ENCODE assay signal across 20 cellular contexts in genomic region chr17:58641937-58642336, GRCh38. TPM values are rescaled to one million over a fixed set of nuclear protein-coding genes. Genes with fewer than 3 reads are reported as not detected.
"Had no signal": no experiment of that assay in that cellular context is flagged by ENCODE, and none has a peak within 500 bp of the region (broad histone marks: within the 10 kb centered on the region; RNA-seq: fewer than 3 reads in every experiment).

No MANE protein-coding gene starts in this region.

- DNase-seq: activated CD4-positive, alpha-beta T cell treated with anti-CD3 and anti-CD28 coated beads for 4 hours; activated naive CD4-positive, alpha-beta T cell treated with anti-CD3 and anti-CD28 coated beads, Interleukin-2, amount 50 U/mL, for 16 hours; activated T-cell treated with anti-CD3 and anti-CD28 coated beads, Interleukin-2, amount 50 U/mL, for 1 hour; adrenal gland; cerebellar nuclear complex; esophagus squamous epithelium; heart left ventricle; kidney; pancreas; stimulated activated CD4-positive, alpha-beta T cell treated with anti-CD3 and anti-CD28 coated beads, Interleukin-15, amount 100 ng/mL, for 24 hours; stimulated activated CD4-positive, alpha-beta T cell treated with anti-CD3 and anti-CD28 coated beads, Interleukin-4, amount 100 ng/mL, for 24 hours; stimulated activated naive CD8-positive, alpha-beta T cell treated with anti-CD3 and anti-CD28 coated beads, Interleukin-15, amount 100 ng/mL, for 72 hours; T-helper 1 cell; testis; upper lobe of right lung had no signal

- H3K27ac ChIP-seq: adrenal gland, esophagus squamous epithelium, foreskin keratinocyte, heart left ventricle, neural progenitor cell, pancreas, testis, upper lobe of right lung had no signal

- FAIRE-seq: endometrium, kidney, pancreas had no signal

- ATAC-seq: foreskin keratinocyte; pancreas; stimulated activated naive CD8-positive, alpha-beta T cell treated with anti-CD3 and anti-CD28 coated beads, Interleukin-15, amount 100 ng/mL, for 72 hours; upper lobe of right lung had no signal

- H2AFZ ChIP-seq: neural progenitor cell had no signal

- H3K4me3 Mint-ChIP-seq: brain; neural progenitor cell; stimulated activated naive CD8-positive, alpha-beta T cell treated with anti-CD3 and anti-CD28 coated beads, Interleukin-15, amount 100 ng/mL, for 72 hours had no signal

- H3K4me1 Mint-ChIP-seq: brain, neural progenitor cell had no signal

- H3K27me3 ChIP-seq: adrenal gland, esophagus squamous epithelium, heart left ventricle, neural progenitor cell, pancreas, testis, upper lobe of right lung had no signal

- H3K4me1 ChIP-seq: adrenal gland, esophagus squamous epithelium, heart left ventricle, neural progenitor cell, pancreas, testis, upper lobe of right lung had no signal

- H3K27me3 Mint-ChIP-seq: stimulated activated naive CD8-positive, alpha-beta T cell treated with anti-CD3 and anti-CD28 coated beads, Interleukin-15, amount 100 ng/mL, for 72 hours had no signal

- H3K27ac Mint-ChIP-seq: brain, neural progenitor cell had no signal

- H3K4me3 ChIP-seq: adrenal gland, esophagus squamous epithelium, heart left ventricle, neural progenitor cell, pancreas, testis, upper lobe of right lung had no signal

- H3K9me3 ChIP-seq: adrenal gland, esophagus squamous epithelium, heart left ventricle, pancreas, testis, upper lobe of right lung had no signal

- H3K9ac ChIP-seq: neural progenitor cell had no signal

- H3K4me2 ChIP-seq: neural progenitor cell had no signal

- H3K36me3 Mint-ChIP-seq: brain, neural progenitor cell had no signal

- H3K9me3 Mint-ChIP-seq: brain; neural progenitor cell; stimulated activated naive CD8-positive, alpha-beta T cell treated with anti-CD3 and anti-CD28 coated beads, Interleukin-15, amount 100 ng/mL, for 72 hours had no signal

- H3K36me3 ChIP-seq: adrenal gland, esophagus squamous epithelium, heart left ventricle, neural progenitor cell, pancreas, upper lobe of right lung had no signal

RNA-seq across cellular contexts. Expression of gene TEX14, which starts 49.9 kb away (rescaled TPM):
- total RNA-seq: renal cortical epithelial cell had no signal
- polyA plus RNA-seq: foreskin keratinocyte had no signal
